Comparison of ENCODE assay signal across 8 cellular contexts in genomic region chr13:75372517-75372916, GRCh38.
A peak's percentile ranks its signal among the peaks of the same experiment; 100 is the strongest.
DNase-seq lines count a peak whose midpoint lies in the region; ATAC-seq, FAIRE-seq and TF ChIP-seq lines count a peak whose summit lies in the region.

No MANE protein-coding gene starts in this region.

- H3K4me1 Mint-ChIP-seq in activated naive CD4-positive, alpha-beta T cell treated with anti-CD3 and anti-CD28 coated beads for 36 hours (ENCODE audit: low read depth), result peaks cover 5% of the 10 kb centered on the region

- no peaks in the 10 kb centered on the region for H3K36me3 ChIP-seq in liver (ENCODE audit: control insufficient read depth in 4 of 4, insufficient read depth in 3 of 4, low read depth in 1 of 4, low read length in 3 of 4)
- H3K36me3 ChIP-seq in upper lobe of right lung, result no peaks in the 10 kb centered on the region

- DNase-seq in D341Med (ENCODE audit: low spot score) (peak; percentile 44), GM19239 (ENCODE audit: insufficient read length, low spot score) (peak; percentile 6), NCI-H82 (lab: John Stamatoyannopoulos, UW) (peak; percentile 75), upper lobe of right lung (no peak)
- peak; percentile 22 for DNase-seq in central memory CD4-positive, alpha-beta T cell
- no peak for DNase-seq in activated naive CD4-positive, alpha-beta T cell treated with anti-CD3 and anti-CD28 coated beads for 36 hours

- H3K36me3 Mint-ChIP-seq in activated naive CD4-positive, alpha-beta T cell treated with anti-CD3 and anti-CD28 coated beads for 36 hours (ENCODE audit: low read depth), result no peaks in the 10 kb centered on the region

- 23% methylated on average over 1 of the region's 1 CpG for WGBS in liver

- H3K27me3 Mint-ChIP-seq in activated naive CD4-positive, alpha-beta T cell treated with anti-CD3 and anti-CD28 coated beads for 36 hours (ENCODE audit: low read depth), result no peaks in the 10 kb centered on the region

- ATAC-seq in HG03196 (IDR thresholded peaks at IDR 0.05; ENCODE audit: unreplicated experiment) (peak; percentile 73), upper lobe of right lung (peak; percentile 85)

- no peaks in the 10 kb centered on the region for H3K9me3 Mint-ChIP-seq in activated naive CD4-positive, alpha-beta T cell treated with anti-CD3 and anti-CD28 coated beads for 36 hours

- H3K4me3 ChIP-seq in liver (ENCODE audit: low read depth in 1 of 3, low read length in 3 of 3) (no peak overlapping the region), upper lobe of right lung (no peak overlapping the region)

- intact Hi-C loops in upper lobe of right lung (cut with DNase I), result no loop called here
- intact Hi-C loops in activated naive CD4-positive, alpha-beta T cell treated with anti-CD3 and anti-CD28 coated beads for 36 hours (cut with micrococcal nuclease), result loop anchor here (1.0 to 5.0 kb wide), 5 partner anchors 110 to 1100 kb away; partner anchors contain the start of genes LMO7, TBC1D4 and UCHL3

- peak; percentile 78 to 81 for TF ChIP-seq RAD21 in liver (IDR thresholded peaks at IDR 0.05)

- FAIRE-seq in GM19239 (lab: Jason Lieb, UNC), result no peak

- H3K27ac ChIP-seq in liver (ENCODE audit: low read depth in 1 of 2, low read length in 2 of 2) (no peak overlapping the region), upper lobe of right lung (no peak overlapping the region)

- H3K27me3 ChIP-seq in liver (ENCODE audit: control insufficient read depth in 4 of 4, insufficient read depth in 4 of 4, low read length in 3 of 4) (no peaks in the 10 kb centered on the region), upper lobe of right lung (no peaks in the 10 kb centered on the region)

- TF ChIP-seq CTCF in liver (IDR thresholded peaks at IDR 0.05; ENCODE audit: low read depth, low read length, missing input control) (peak; percentile 63), upper lobe of right lung (IDR thresholded peaks at IDR 0.05) (peak; percentile 75)

- CTCF ChIA-PET in activated naive CD4-positive, alpha-beta T cell treated with anti-CD3 and anti-CD28 coated beads for 36 hours (lab: Charles Lee), result interaction anchor here (0.6 to 3.5 kb wide), 15 partner anchors 9 to 420 kb away, joined by 3 to 15 read pairs (median 4); partner anchors contain the start of gene TBC1D4

- no peak overlapping the region for H3K9ac ChIP-seq in liver (ENCODE audit: low read depth in 1 of 2, low read length in 2 of 2)

- H3K4me3 Mint-ChIP-seq in activated naive CD4-positive, alpha-beta T cell treated with anti-CD3 and anti-CD28 coated beads for 36 hours, result no peak overlapping the region

- no peaks in the 10 kb centered on the region for H3K9me3 ChIP-seq in liver (ENCODE audit: control insufficient read depth in 4 of 4, low read length in 3 of 4)
- H3K9me3 ChIP-seq in upper lobe of right lung, result no peaks in the 10 kb centered on the region

- no peak overlapping the region for H3K27ac Mint-ChIP-seq in activated naive CD4-positive, alpha-beta T cell treated with anti-CD3 and anti-CD28 coated beads for 36 hours

- H3K4me1 ChIP-seq in liver (ENCODE audit: control insufficient read depth in 4 of 4, insufficient read depth in 4 of 4, low read length in 3 of 4) (peaks cover 2 to 9% (median 4%) of the 10 kb centered on the region in 4 donors), upper lobe of right lung (peaks cover 7% of the 10 kb centered on the region)

TF ChIP-seq in liver, 16 proteins besides CTCF, POLR2A, EP300 and RAD21:
- TF ChIP-seq HNF4A (conservative IDR thresholded peaks at IDR 0.05) (no peak), EGR1 (IDR thresholded peaks at IDR 0.05; ENCODE audit: low read depth in 2 of 2) (no peak), JUND (IDR thresholded peaks at IDR 0.05) (no peak), SP1 (IDR thresholded peaks at IDR 0.05) (no peak), HNF4G (IDR thresholded peaks at IDR 0.05) (no peak), GABPA (IDR thresholded peaks at IDR 0.05 in 1 of 2, conservative IDR thresholded peaks at IDR 0.05 in 1 of 2) (no peak), REST (IDR thresholded peaks at IDR 0.05) (no peak), TAF1 (conservative IDR thresholded peaks at IDR 0.05) (no peak), NR2F2 (IDR thresholded peaks at IDR 0.05) (no peak), FOXA2 (IDR thresholded peaks at IDR 0.05) (no peak), ZBTB33 (IDR thresholded peaks at IDR 0.05) (no peak), YY1 (IDR thresholded peaks at IDR 0.05) (no peak), RXRA (IDR thresholded peaks at IDR 0.05) (no peak), FOXA1 (IDR thresholded peaks at IDR 0.05) (no peak), MAX (IDR thresholded peaks at IDR 0.05) (no peak), ATF3 (IDR thresholded peaks at IDR 0.05) (no peak)

Comparison
In these comparisons a context has a peak if more than half of its experiments do, and no peak if none do; other contexts are left out.
1. DNase-seq: peak in D341Med (single experiment), GM19239 (single experiment), NCI-H82 (single experiment) and central memory CD4-positive, alpha-beta T cell (single experiment); none in upper lobe of right lung (single experiment) and activated naive CD4-positive, alpha-beta T cell treated with anti-CD3 and anti-CD28 coated beads for 36 hours (single experiment).